22 cellular contexts compared by ENCODE assay signal in the genomic region with DNA sequence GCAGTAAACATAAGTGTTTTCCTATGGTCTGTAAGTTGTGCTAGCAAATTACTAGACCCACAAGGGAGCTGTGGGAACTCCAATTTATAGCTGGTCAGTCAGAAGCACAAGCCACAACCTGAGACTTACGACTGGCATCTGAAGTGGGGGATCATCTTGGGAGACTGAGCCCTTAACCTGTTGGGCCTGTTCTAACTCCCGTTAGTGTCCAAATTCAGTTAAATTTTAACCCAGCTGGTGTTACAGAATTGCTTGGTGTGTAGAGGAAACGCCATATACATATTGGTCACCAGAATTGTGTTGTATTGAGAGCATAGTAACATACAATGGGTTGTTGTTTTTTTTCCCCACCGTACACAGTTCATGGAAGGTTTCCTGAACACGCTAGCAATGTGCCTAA.
"Had no signal": no experiment of that assay in that cellular context is flagged by ENCODE, and none has a peak within 500 bp of the region (broad histone marks: within the 10 kb centered on the region; RNA-seq: fewer than 3 reads in every experiment).

No MANE protein-coding gene starts in this region.

- H3K36me3 ChIP-seq: gastrocnemius medialis, neutrophil, sigmoid colon, thoracic aorta, tibial nerve, upper lobe of left lung had no signal

- H3K36me3 Mint-ChIP-seq: memory B cell; naive B cell; natural killer cell treated with Interleukin-12 subunit alpha and Interleukin-12 subunit beta and Interleukin-15 and Interleukin-18, amount 100 ng/mL, for 72 hours; stimulated activated memory B cell treated with anti-CD40 and anti-IgM and Interleukin-4, amounts not matched to agents 10 μg/mL and 1 μg/mL and 100 μg/mL, for 72 hours had no signal

- H3K9me3 Mint-ChIP-seq: memory B cell; naive B cell; natural killer cell treated with Interleukin-12 subunit alpha and Interleukin-12 subunit beta and Interleukin-15 and Interleukin-18, amount 100 ng/mL, for 72 hours; neural crest cell; stimulated activated memory B cell treated with anti-CD40 and anti-IgM and Interleukin-4, amounts not matched to agents 10 μg/mL and 1 μg/mL and 100 μg/mL, for 72 hours; stimulated activated naive CD8-positive, alpha-beta T cell treated with anti-CD3 and anti-CD28 coated beads, Interleukin-15, Interleukin-2, amounts not matched to agents 100 ng/mL and 50 ng/mL, for 24 hours had no signal

- DNase-seq: dermis blood vessel endothelial cell; effector memory CD4-positive, alpha-beta T cell; gastrocnemius medialis; head of caudate nucleus; left colon; naive B cell; right cardiac atrium; sigmoid colon; stimulated activated CD4-positive, alpha-beta T cell treated with anti-CD3 and anti-CD28 coated beads, Interleukin-4, amount 100 ng/mL, for 4 hours; upper lobe of left lung had no signal

- H3K4me3 ChIP-seq: coronary artery, gastrocnemius medialis, lung, sigmoid colon, thoracic aorta, tibial nerve, upper lobe of left lung had no signal

- H3K27ac Mint-ChIP-seq: memory B cell; naive B cell; natural killer cell treated with Interleukin-12 subunit alpha and Interleukin-12 subunit beta and Interleukin-15 and Interleukin-18, amount 100 ng/mL, for 72 hours; progenitor cell of endocrine pancreas; stimulated activated memory B cell treated with anti-CD40 and anti-IgM and Interleukin-4, amounts not matched to agents 10 μg/mL and 1 μg/mL and 100 μg/mL, for 72 hours; stimulated activated naive CD8-positive, alpha-beta T cell treated with anti-CD3 and anti-CD28 coated beads, Interleukin-15, Interleukin-2, amounts not matched to agents 100 ng/mL and 50 ng/mL, for 24 hours had no signal

- H3K4me3 Mint-ChIP-seq: memory B cell; naive B cell; natural killer cell treated with Interleukin-12 subunit alpha and Interleukin-12 subunit beta and Interleukin-15 and Interleukin-18, amount 100 ng/mL, for 72 hours; neural crest cell; stimulated activated memory B cell treated with anti-CD40 and anti-IgM and Interleukin-4, amounts not matched to agents 10 μg/mL and 1 μg/mL and 100 μg/mL, for 72 hours; stimulated activated naive CD8-positive, alpha-beta T cell treated with anti-CD3 and anti-CD28 coated beads, Interleukin-15, Interleukin-2, amounts not matched to agents 100 ng/mL and 50 ng/mL, for 24 hours had no signal

- H3K4me1 Mint-ChIP-seq: memory B cell; naive B cell; neural crest cell; stimulated activated memory B cell treated with anti-CD40 and anti-IgM and Interleukin-4, amounts not matched to agents 10 μg/mL and 1 μg/mL and 100 μg/mL, for 72 hours had no signal

- H3K27ac ChIP-seq: coronary artery, gastrocnemius medialis, neutrophil, parathyroid adenoma, sigmoid colon, thoracic aorta, tibial nerve, upper lobe of left lung had no signal

- H3K9me3 ChIP-seq: gastrocnemius medialis, neutrophil, sigmoid colon, thoracic aorta, tibial nerve, upper lobe of left lung had no signal

- H3K4me1 ChIP-seq: gastrocnemius medialis, parathyroid adenoma, sigmoid colon, tibial nerve, upper lobe of left lung had no signal

- H3K27me3 Mint-ChIP-seq: progenitor cell of endocrine pancreas; stimulated activated memory B cell treated with anti-CD40 and anti-IgM and Interleukin-4, amounts not matched to agents 10 μg/mL and 1 μg/mL and 100 μg/mL, for 72 hours; stimulated activated naive CD8-positive, alpha-beta T cell treated with anti-CD3 and anti-CD28 coated beads, Interleukin-15, Interleukin-2, amounts not matched to agents 100 ng/mL and 50 ng/mL, for 24 hours had no signal

- H3K27me3 ChIP-seq: gastrocnemius medialis, sigmoid colon, tibial nerve, upper lobe of left lung had no signal

- ATAC-seq: gastrocnemius medialis; left colon; natural killer cell treated with Interleukin-12 subunit alpha and Interleukin-12 subunit beta and Interleukin-15 and Interleukin-18, amount 100 ng/mL, for 72 hours; right cardiac atrium; stimulated activated memory B cell treated with anti-CD40 and anti-IgM and Interleukin-4, amounts not matched to agents 10 μg/mL and 1 μg/mL and 100 μg/mL, for 72 hours had no signal
